Comparison of ENCODE assay signal across 1 cellular context in the genomic region with DNA sequence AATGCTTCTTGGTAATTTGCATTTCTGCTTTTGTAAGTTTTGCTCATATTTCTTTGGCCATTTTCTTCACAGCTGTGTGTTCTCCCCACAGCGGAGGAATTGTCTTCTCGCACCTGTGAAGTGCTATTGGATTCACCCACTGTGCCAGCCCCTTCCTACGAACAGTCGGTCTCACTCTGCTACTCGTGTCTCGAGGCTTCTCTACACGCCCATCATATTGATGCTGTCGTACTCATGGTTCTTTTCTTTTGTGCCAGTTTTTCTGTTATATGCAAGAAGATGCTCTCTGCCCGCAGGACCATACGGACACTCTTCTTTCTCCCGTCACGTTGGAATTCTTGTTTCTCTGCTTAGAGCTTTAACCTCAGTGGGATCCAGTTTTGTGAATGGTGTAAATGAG.
TF ChIP-seq lines count a peak whose summit lies in the region.

No MANE protein-coding gene starts in this region.

TF ChIP-seq in SK-N-SH, 30 proteins besides CTCF, POLR2A, EP300 and RAD21:
- TF ChIP-seq FOXJ3 (CRISPR knock-in tag; IDR thresholded peaks at IDR 0.05) (no peak), SMC3 (IDR thresholded peaks at IDR 0.05; ENCODE audit: low read depth, low read length) (no peak), ELF1 (IDR thresholded peaks at IDR 0.05) (no peak), NFIC (IDR thresholded peaks at IDR 0.05; ENCODE audit: borderline replicate concordance) (no peak)
- TF ChIP-seq, protein P1, sequence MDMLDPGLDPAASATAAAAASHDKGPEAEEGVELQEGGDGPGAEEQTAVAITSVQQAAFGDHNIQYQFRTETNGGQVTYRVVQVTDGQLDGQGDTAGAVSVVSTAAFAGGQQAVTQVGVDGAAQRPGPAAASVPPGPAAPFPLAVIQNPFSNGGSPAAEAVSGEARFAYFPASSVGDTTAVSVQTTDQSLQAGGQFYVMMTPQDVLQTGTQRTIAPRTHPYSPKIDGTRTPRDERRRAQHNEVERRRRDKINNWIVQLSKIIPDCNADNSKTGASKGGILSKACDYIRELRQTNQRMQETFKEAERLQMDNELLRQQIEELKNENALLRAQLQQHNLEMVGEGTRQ (IDR thresholded peaks at IDR 0.05; ENCODE audit: borderline replicate concordance, low read depth, low read length), result no peak
- TF ChIP-seq, protein P2, sequence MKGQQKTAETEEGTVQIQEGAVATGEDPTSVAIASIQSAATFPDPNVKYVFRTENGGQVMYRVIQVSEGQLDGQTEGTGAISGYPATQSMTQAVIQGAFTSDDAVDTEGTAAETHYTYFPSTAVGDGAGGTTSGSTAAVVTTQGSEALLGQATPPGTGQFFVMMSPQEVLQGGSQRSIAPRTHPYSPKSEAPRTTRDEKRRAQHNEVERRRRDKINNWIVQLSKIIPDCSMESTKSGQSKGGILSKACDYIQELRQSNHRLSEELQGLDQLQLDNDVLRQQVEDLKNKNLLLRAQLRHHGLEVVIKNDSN (IDR thresholded peaks at IDR 0.05; ENCODE audit: borderline replicate concordance, low read depth), result no peak
- TF ChIP-seq, protein P3, sequence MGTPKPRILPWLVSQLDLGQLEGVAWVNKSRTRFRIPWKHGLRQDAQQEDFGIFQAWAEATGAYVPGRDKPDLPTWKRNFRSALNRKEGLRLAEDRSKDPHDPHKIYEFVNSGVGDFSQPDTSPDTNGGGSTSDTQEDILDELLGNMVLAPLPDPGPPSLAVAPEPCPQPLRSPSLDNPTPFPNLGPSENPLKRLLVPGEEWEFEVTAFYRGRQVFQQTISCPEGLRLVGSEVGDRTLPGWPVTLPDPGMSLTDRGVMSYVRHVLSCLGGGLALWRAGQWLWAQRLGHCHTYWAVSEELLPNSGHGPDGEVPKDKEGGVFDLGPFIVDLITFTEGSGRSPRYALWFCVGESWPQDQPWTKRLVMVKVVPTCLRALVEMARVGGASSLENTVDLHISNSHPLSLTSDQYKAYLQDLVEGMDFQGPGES (IDR thresholded peaks at IDR 0.05; ENCODE audit: low read depth, low read length), result no peak
